ENCODE assay signal across 17 cellular contexts in the genomic region with DNA sequence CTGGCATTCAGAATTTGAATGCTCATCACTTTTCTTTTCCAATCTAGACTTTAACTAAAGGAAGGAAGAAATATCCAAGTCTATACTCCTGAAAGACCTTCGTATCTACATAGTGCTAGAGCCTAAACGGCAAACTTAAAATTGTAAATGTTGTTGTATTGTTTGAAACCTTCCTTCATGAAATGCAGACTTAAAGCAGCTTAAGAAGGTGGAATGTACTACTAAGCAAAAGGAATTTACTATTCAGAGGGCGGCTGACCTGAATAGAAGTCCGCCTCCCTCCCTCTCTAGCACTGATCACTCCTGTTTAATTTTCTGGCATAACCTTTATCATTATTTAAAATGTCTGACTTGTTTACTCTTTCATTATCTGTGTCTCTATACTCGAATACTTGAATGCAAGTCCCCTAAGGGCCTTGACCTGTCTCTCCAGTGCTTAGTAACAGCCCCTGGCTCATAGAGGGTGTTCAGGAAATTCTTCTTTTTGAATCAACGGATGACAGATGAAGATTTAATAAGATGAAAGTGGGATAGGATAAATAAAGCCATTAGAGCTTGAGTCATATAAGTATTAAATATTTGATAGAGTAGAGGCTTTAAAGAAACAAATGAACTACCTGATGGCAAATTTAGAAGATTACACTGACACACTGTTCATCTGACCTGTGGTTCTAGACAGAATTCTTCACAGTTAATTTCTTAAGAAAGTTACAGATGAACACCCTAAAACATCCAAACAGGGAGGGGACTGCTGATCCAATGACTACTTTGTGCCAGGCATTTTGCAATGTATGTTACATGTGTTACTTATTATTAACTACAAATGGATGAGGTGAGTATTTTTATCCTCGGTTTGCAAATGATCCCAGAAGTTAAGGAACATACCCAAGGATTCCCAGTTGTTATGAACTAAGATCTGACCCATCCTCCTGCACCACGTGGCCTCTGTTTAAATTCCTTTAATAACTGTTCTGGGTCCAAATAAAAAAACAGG. TPM values are rescaled to one million over a fixed set of nuclear protein-coding genes. Genes with fewer than 3 reads are reported as not detected.
DNase-seq lines count a peak whose midpoint lies in the region; ATAC-seq, FAIRE-seq and TF ChIP-seq lines count a peak whose summit lies in the region.
"Had no signal": no experiment of that assay in that cellular context is flagged by ENCODE, and none has a peak within 500 bp of the region (broad histone marks: within the 10 kb centered on the region; RNA-seq: fewer than 3 reads in every experiment).

No MANE protein-coding gene starts in this region.

- no peak overlapping the region for H3K4me3 ChIP-seq in ACC112 (ENCODE audit: low read depth, low read length)
- H3K4me3 ChIP-seq in fibroblast of the aortic adventitia (ENCODE audit: low read depth, low read length) = no peak overlapping the region
- no peak overlapping the region for H3K4me3 ChIP-seq in HepG2 (replicated peaks in 1 of 3; ENCODE audit: insufficient read depth in 1 of 3, low read depth in 2 of 3, low read length in 3 of 3)

- TF ChIP-seq RAD21 in HepG2 (CRISPR knock-in tag; IDR thresholded peaks at IDR 0.05) = no peak

- H3K9me3 ChIP-seq in HepG2 (ENCODE audit: low read length) = no peaks in the 10 kb centered on the region
- H3K9me3 ChIP-seq: Caco-2 had no signal

- 0 out of 2 replicates have a peak, but pooled peaks cover 2% of the 10 kb centered on the region for H3K36me3 Mint-ChIP-seq in WTC11

- no peaks in the 10 kb centered on the region for H3K9me3 Mint-ChIP-seq in WTC11
- H3K9me3 Mint-ChIP-seq: nephron; stimulated activated naive CD8-positive, alpha-beta T cell treated with anti-CD3 and anti-CD28 coated beads, Interleukin-15, Interleukin-2, amounts not matched to agents 100 ng/mL and 50 ng/mL, for 24 hours had no signal

- TF ChIP-seq POLR2A in HepG2 (IDR thresholded peaks at IDR 0.05; ENCODE audit: insufficient read depth in 1 of 2, low read depth in 2 of 2, low read length in 2 of 2) = no peak

- no peak for DNase-seq in WTC11 (ENCODE audit: low spot score)
- peak; percentile 57 for DNase-seq in fibroblast of the aortic adventitia (ENCODE audit: low read depth)
- no peak for DNase-seq in amniotic stem cell (lab: John Stamatoyannopoulos, UW)
- DNase-seq in HepG2 (ENCODE audit: low spot score) = no peak
- DNase-seq in SHP77 (lab: John Stamatoyannopoulos, UW) = no peak
- DNase-seq in activated T-cell treated with anti-CD3 and anti-CD28 coated beads, Interleukin-2, amount 50 U/mL, for 48 hours = no peak
- DNase-seq: activated CD4-positive, alpha-beta T cell treated with anti-CD3 and anti-CD28 coated beads, Interleukin-2, amount 50 U/mL, for 4 hours; amygdala; Caco-2; HCEC 1CT; NCI-H2107; NCI-H82 had no signal

- POLR2A ChIA-PET in WTC11 (lab: Charles Lee) = no interaction called here
- POLR2A ChIA-PET in HepG2 (lab: Yijun Ruan, JAX) = no interaction called here

- WGBS in HepG2 (ENCODE audit: low lambda C conversion rate) = 36% methylated on average over 8 of the region's 8 CpGs

- no TSS peak for BruUV-seq in HepG2 (replicated peaks; lab: Mats Ljungman, UMichigan)

- H3K4me1 ChIP-seq in ACC112 (ENCODE audit: control insufficient read depth, insufficient read depth, low read length, unreplicated experiment) (peaks cover 26% of the 10 kb centered on the region), HepG2 (ENCODE audit: insufficient read depth, low read length) (no peaks in the 10 kb centered on the region)
- H3K4me1 ChIP-seq: Caco-2 had no signal

- H2AFZ ChIP-seq in ACC112 (ENCODE audit: low read length, unreplicated experiment) = peak overlapping the region; percentile 11
- no peak overlapping the region for H2AFZ ChIP-seq in HepG2 (ENCODE audit: low read length)

- FAIRE-seq in G401.6 (lab: Jason Lieb, UNC) (peak; percentile 100), HepG2 (lab: Jason Lieb, UNC) (no peak)
- FAIRE-seq: colon had no signal

- CTCF ChIA-PET in WTC11 (lab: Charles Lee) = no interaction called here
- CTCF ChIA-PET in HepG2 (lab: Yijun Ruan, JAX; ENCODE audit: low intra/inter-chr PET ratio, low total read pairs) = no interaction called here

- in situ Hi-C loops in HepG2 (cut with HindIII; ENCODE audit: extremely low pct_ligation_motif_present, low pct_unique_long_range_greater_than_20kb) = no loop called here

- H3K36me3 ChIP-seq in ACC112 (ENCODE audit: insufficient read depth, low read length) = no peaks in the 10 kb centered on the region
- H3K36me3 ChIP-seq in HepG2 (replicated peaks in 1 of 2; ENCODE audit: control insufficient read depth in 1 of 2, insufficient read depth in 2 of 2, low read length in 2 of 2) = no peaks in the 10 kb centered on the region

- no peak overlapping the region for H3K9ac ChIP-seq in HepG2 (ENCODE audit: insufficient read depth, low read depth, low read length)

- peak overlapping the region; percentile 98 for H3K27ac Mint-ChIP-seq in WTC11
- H3K27ac Mint-ChIP-seq: nephron; stimulated activated naive CD8-positive, alpha-beta T cell treated with anti-CD3 and anti-CD28 coated beads, Interleukin-15, Interleukin-2, amounts not matched to agents 100 ng/mL and 50 ng/mL, for 24 hours had no signal

- H3K4me2 ChIP-seq in HepG2 (ENCODE audit: low read depth, low read length) = no peak overlapping the region

- H3K27ac ChIP-seq in ACC112 (ENCODE audit: low read depth, low read length) = no peak overlapping the region
- no peak overlapping the region for H3K27ac ChIP-seq in HepG2 (ENCODE audit: extremely low read length, insufficient read depth, low read length)

- H3K79me2 ChIP-seq in ACC112 (ENCODE audit: control insufficient read depth, insufficient read depth, low read length, unreplicated experiment) (no peaks in the 10 kb centered on the region), HepG2 (ENCODE audit: insufficient read depth, low read length) (no peaks in the 10 kb centered on the region)

- intact Hi-C loops in HepG2 (cut with micrococcal nuclease; ENCODE audit: unreplicated experiment) = no loop called here

- peaks cover 61% of the 10 kb centered on the region for H3K4me1 Mint-ChIP-seq in WTC11

- H4K20me1 ChIP-seq in HepG2 (ENCODE audit: insufficient read depth, low read length) = no peaks in the 10 kb centered on the region

- TF ChIP-seq EP300 in HepG2 (IDR thresholded peaks at IDR 0.05; ENCODE audit: low read depth in 2 of 2, low read length in 2 of 2) = no peak
- TF ChIP-seq EP300 in HepG2 (CRISPR knock-in tag; IDR thresholded peaks at IDR 0.05; ENCODE audit: borderline replicate concordance) = no peak

- ATAC-seq in WTC11 = peak; percentile 76
- no peak for ATAC-seq in HepG2

- H3K27me3 Mint-ChIP-seq in WTC11 (ENCODE audit: low read depth) = no peaks in the 10 kb centered on the region
- H3K27me3 Mint-ChIP-seq: stimulated activated naive CD8-positive, alpha-beta T cell treated with anti-CD3 and anti-CD28 coated beads, Interleukin-15, Interleukin-2, amounts not matched to agents 100 ng/mL and 50 ng/mL, for 24 hours had no signal

- no peak for TF ChIP-seq CTCF in WTC11 (IDR thresholded peaks at IDR 0.05)
- TF ChIP-seq CTCF in fibroblast of the aortic adventitia (IDR thresholded peaks at IDR 0.05; ENCODE audit: insufficient read depth, low read length) = no peak
- no peak for TF ChIP-seq CTCF in HepG2 (CRISPR knock-in tag; IDR thresholded peaks at IDR 0.05)

- peak overlapping the region; percentile 1; the same call in 1 of the 2 replicates for H3K4me3 Mint-ChIP-seq in WTC11
- H3K4me3 Mint-ChIP-seq: nephron; stimulated activated naive CD8-positive, alpha-beta T cell treated with anti-CD3 and anti-CD28 coated beads, Interleukin-15, Interleukin-2, amounts not matched to agents 100 ng/mL and 50 ng/mL, for 24 hours had no signal

- H3K27me3 ChIP-seq in ACC112 (ENCODE audit: insufficient read depth, low read length) (no peaks in the 10 kb centered on the region), HepG2 (ENCODE audit: control insufficient read depth in 1 of 2, insufficient read depth in 2 of 2, low read length in 2 of 2) (0 out of 5 replicates have a peak, but pooled peaks cover 0 to 1% of the 10 kb centered on the region in 2 experiments)

TF ChIP-seq in HepG2, 621 proteins besides CTCF, POLR2A, EP300 and RAD21:
- TF ChIP-seq REXO4 (CRISPR knock-in tag; IDR thresholded peaks at IDR 0.05; ENCODE audit: borderline replicate concordance) = no peak

RNA-seq across cellular contexts. Expression of gene RBPJ, which starts 20.2 kb away (rescaled TPM):
- 163 to 167 TPM (median 163 TPM) in 3 replicates for total RNA-seq in WTC11 (2021)
- 86.1 and 264 TPM in 2 replicates for total RNA-seq in fibroblast of the aortic adventitia (ENCODE audit: low replicate concordance)
- 25.9 and 46.3 TPM in 2 replicates for total RNA-seq in HepG2 (2016; rRNA removed; fragmentation: Illumina TruSeq; extraction: Trizol)
- 4.6 and 5.4 TPM in 2 replicates for total RNA-seq in HepG2 (2016; cell fraction: cytosol; rRNA removed; fragmentation: Illumina TruSeq; extraction: Trizol; ENCODE audit: low read depth)
- 26.5 and 41.4 TPM in 2 replicates for total RNA-seq in HepG2 (2016; cell fraction: insoluble cytoplasmic fraction; rRNA removed; fragmentation: Illumina TruSeq; extraction: Trizol)
- total RNA-seq in HepG2 (2016; cell fraction: membrane; rRNA removed; fragmentation: Illumina TruSeq; extraction: Trizol) = 9.7 and 10.3 TPM in 2 replicates
- 43.5 and 46.2 TPM in 2 replicates for total RNA-seq in HepG2 (2016; cell fraction: nucleus; rRNA removed; fragmentation: Illumina TruSeq; extraction: Trizol)
- 22.7 and 33.2 TPM in 2 replicates for polyA plus RNA-seq in HepG2 (2011; rRNA removed)
- polyA plus RNA-seq in HepG2 (2011; cell fraction: cytosol; rRNA removed) = 15.1 and 17.4 TPM in 2 replicates
- 41.8 and 45.1 TPM in 2 replicates for polyA plus RNA-seq in HepG2 (2011; cell fraction: nucleus; rRNA removed)
- 29.3 and 33.0 TPM in 2 replicates for polyA plus RNA-seq in HepG2 (2012)
- polyA plus RNA-seq in HepG2 (2016; cell fraction: cytosol; fragmentation: Illumina TruSeq; extraction: Trizol; ENCODE audit: low read depth) = 0.78 and 1.2 TPM in 2 replicates
- polyA plus RNA-seq in HepG2 (2016; cell fraction: insoluble cytoplasmic fraction; fragmentation: Illumina TruSeq; extraction: Trizol; ENCODE audit: low read depth) = 34.1 and 34.4 TPM in 2 replicates
- 4.3 and 6.2 TPM in 2 replicates for polyA plus RNA-seq in HepG2 (2016; cell fraction: membrane; fragmentation: Illumina TruSeq; extraction: Trizol; ENCODE audit: low read depth)
- polyA plus RNA-seq in HepG2 (2016; cell fraction: nucleus; fragmentation: Illumina TruSeq; extraction: Trizol; ENCODE audit: insufficient read depth, low read depth) = 36.2 and 36.5 TPM in 2 replicates
- 21.7 and 31.8 TPM in 2 replicates for polyA minus RNA-seq in HepG2 (2011; rRNA and poly(A)+ RNA removed; ENCODE audit: low replicate concordance)
- polyA minus RNA-seq in HepG2 (2011; cell fraction: cytosol; rRNA and poly(A)+ RNA removed) = 18.4 and 24.8 TPM in 2 replicates
- 130 and 131 TPM in 2 replicates for polyA minus RNA-seq in HepG2 (2011; cell fraction: nucleus; rRNA and poly(A)+ RNA removed)
